2 cellular contexts compared by ENCODE assay signal in genomic region chr4:2930821-2931764, GRCh38.
TF ChIP-seq lines count a peak whose summit lies in the region.

No MANE protein-coding gene starts in this region.

TF ChIP-seq in HepG2, 621 proteins besides CTCF, POLR2A, EP300 and RAD21 (continued from another document and continues in another):
- no peak for TF ChIP-seq SNAI1 (CRISPR knock-in tag; IDR thresholded peaks at IDR 0.05; ENCODE audit: borderline replicate concordance)
- no peak for TF ChIP-seq ZSCAN29 (CRISPR knock-in tag; conservative IDR thresholded peaks at IDR 0.05)
- no peak for TF ChIP-seq HIC2 (CRISPR knock-in tag; IDR thresholded peaks at IDR 0.05; ENCODE audit: low read depth)
- peak; percentile 84 for TF ChIP-seq HNRNPL (IDR thresholded peaks at IDR 0.05; ENCODE audit: low read depth, low read length)
- TF ChIP-seq ZNF777 (CRISPR knock-in tag; IDR thresholded peaks at IDR 0.05) = no peak
- no peak for TF ChIP-seq ZNF615 (CRISPR knock-in tag; IDR thresholded peaks at IDR 0.05; ENCODE audit: borderline replicate concordance)
- no peak for TF ChIP-seq ZNF761 (CRISPR knock-in tag; conservative IDR thresholded peaks at IDR 0.05)
- no peak for TF ChIP-seq ZNF782 (CRISPR knock-in tag; IDR thresholded peaks at IDR 0.05; ENCODE audit: borderline replicate concordance)
- no peak for TF ChIP-seq ZNF232 (CRISPR knock-in tag; IDR thresholded peaks at IDR 0.05; ENCODE audit: borderline replicate concordance)
- peak; percentile 52 for TF ChIP-seq RBFOX2 (IDR thresholded peaks at IDR 0.05; ENCODE audit: low read depth, low read length)
- TF ChIP-seq RFX3 (CRISPR knock-in tag; IDR thresholded peaks at IDR 0.05) = no peak
- no peak for TF ChIP-seq ZNF720 (CRISPR knock-in tag; IDR thresholded peaks at IDR 0.05)
- no peak for TF ChIP-seq ZMAT3 (CRISPR knock-in tag; conservative IDR thresholded peaks at IDR 0.05)
- no peak for TF ChIP-seq ZNF556 (CRISPR knock-in tag; IDR thresholded peaks at IDR 0.05; ENCODE audit: borderline replicate concordance)
- no peak for TF ChIP-seq ZNF263 (CRISPR knock-in tag; IDR thresholded peaks at IDR 0.05)
- TF ChIP-seq ZNF598 (CRISPR knock-in tag; IDR thresholded peaks at IDR 0.05; ENCODE audit: borderline replicate concordance) = no peak
- no peak for TF ChIP-seq SNAPC4 (CRISPR knock-in tag; IDR thresholded peaks at IDR 0.05)
- peak; percentile 94 for TF ChIP-seq AGO2 (optimal IDR thresholded peaks at IDR 0.05; ENCODE audit: low read depth, low read length)
- no peak for TF ChIP-seq ZBTB38 (CRISPR knock-in tag; IDR thresholded peaks at IDR 0.05)
- no peak for TF ChIP-seq ZNF235 (CRISPR knock-in tag; IDR thresholded peaks at IDR 0.05; ENCODE audit: borderline replicate concordance)
- TF ChIP-seq BCL3 (CRISPR knock-in tag; IDR thresholded peaks at IDR 0.05) = no peak
- TF ChIP-seq ATM (IDR thresholded peaks at IDR 0.05; ENCODE audit: borderline replicate concordance) = no peak
- peak; percentile 82; the same call in 1 of the 2 replicates for TF ChIP-seq ZBTB33 (CRISPR knock-in tag; IDR thresholded peaks at IDR 0.05)

TF ChIP-seq in HEK293T, 16 proteins besides CTCF, POLR2A, EP300 and RAD21 (continued from another document):
- TF ChIP-seq FOXA1 (IDR thresholded peaks at IDR 0.05) (no peak), SP1 (IDR thresholded peaks at IDR 0.05) (no peak), NFRKB (IDR thresholded peaks at IDR 0.05) (no peak), FOXK2 (IDR thresholded peaks at IDR 0.05) (no peak), TARDBP (IDR thresholded peaks at IDR 0.05) (no peak), PKNOX1 (IDR thresholded peaks at IDR 0.05) (no peak), ARNT (IDR thresholded peaks at IDR 0.05) (no peak), SUZ12 (IDR thresholded peaks at IDR 0.05) (no peak)
